Comparison of ENCODE assay signal across 40 cellular contexts in genomic region chr3:115779011-115779410, GRCh38.
"Had no signal": no experiment of that assay in that cellular context is flagged by ENCODE, and none has a peak within 500 bp of the region (broad histone marks: within the 10 kb centered on the region; RNA-seq: fewer than 3 reads in every experiment).

No MANE protein-coding gene starts in this region.

- H3K4me1 Mint-ChIP-seq: activated T-helper 17 cell treated with anti-CD3 and anti-CD28 coated beads, Interleukin-2, amount 50 U/mL, for 72 hours had no signal

- H3K4me1 ChIP-seq: adrenal gland, ascending aorta, breast epithelium had no signal

- DNase-seq: activated effector memory CD4-positive, alpha-beta T cell treated with anti-CD3 and anti-CD28 coated beads, Interleukin-2, amount 50 U/mL, for 16 hours; activated effector memory CD4-positive, alpha-beta T cell treated with Interleukin-2 at 50 U/mL for 16 hours; activated gamma-delta T cell; activated gamma-delta T cell treated with Interleukin-2 at 50 U/mL for 16 hours; activated naive CD4-positive, alpha-beta T cell; activated naive CD4-positive, alpha-beta T cell treated with anti-CD3 and anti-CD28 coated beads for 36 hours; activated naive CD4-positive, alpha-beta T cell treated with anti-CD3 and anti-CD28 coated beads, Interleukin-2, amount 10 ng/mL, durations not matched to agents 7 days and 5 days; activated naive CD4-positive, alpha-beta T cell treated with anti-CD3 and anti-CD28 coated beads, Interleukin-2, amount 50 U/mL, for 16 hours; activated naive CD4-positive, alpha-beta T cell treated with Interleukin-2 at 50 U/mL for 16 hours; activated naive CD8-positive, alpha-beta T cell treated with anti-CD3 and anti-CD28 coated beads for 36 hours; activated naive CD8-positive, alpha-beta T cell treated with anti-CD3 and anti-CD28 coated beads, Interleukin-2, amount 10 ng/mL, durations not matched to agents 7 days and 5 days; activated naive CD8-positive, alpha-beta T cell treated with anti-CD3 and anti-CD28 coated beads, Interleukin-2, amount 50 U/mL, for 24 hours; activated T-cell treated with anti-CD3 and anti-CD28 coated beads, Interleukin-2, amount 50 U/mL, for 1 hour; activated T-cell treated with anti-CD3 and anti-CD28 coated beads, Interleukin-2, amount 50 U/mL, for 24 hours; activated T-cell treated with anti-CD3 and anti-CD28 coated beads, Interleukin-2, amount 50 U/mL, for 4 hours; activated T-cell treated with anti-CD3 and anti-CD28 coated beads, Interleukin-2, amount 50 U/mL, for 48 hours; activated T-cell treated with anti-CD3 and anti-CD28 coated beads, Interleukin-2, amount 50 U/mL, for 72 hours; adrenal gland; amniotic stem cell; amygdala; anterior cingulate cortex; aorta; body of pancreas; brain microvascular endothelial cell; caudate nucleus; central memory CD4-positive, alpha-beta T cell; cerebellar nuclear complex had no signal

- H3K27me3 ChIP-seq: adrenal gland, ascending aorta, body of pancreas, brain microvascular endothelial cell, breast epithelium, cardiac muscle cell had no signal

- H3K36me3 ChIP-seq: adrenal gland, ascending aorta, brain microvascular endothelial cell, breast epithelium, cardiac muscle cell had no signal

- H3K9me3 Mint-ChIP-seq: activated naive CD4-positive, alpha-beta T cell treated with anti-CD3 and anti-CD28 coated beads for 36 hours; activated naive CD4-positive, alpha-beta T cell treated with anti-CD3 and anti-CD28 coated beads, Interleukin-2, amount 10 ng/mL, durations not matched to agents 7 days and 5 days; activated naive CD4-positive, alpha-beta T cell treated with anti-CD3 and anti-CD28 coated beads, Interleukin-2, amount 50 U/mL, for 24 hours; activated naive CD4-positive, alpha-beta T cell treated with anti-CD3 and anti-CD28 coated beads, Interleukin-2, amount 50 U/mL, for 72 hours; activated naive CD8-positive, alpha-beta T cell treated with anti-CD3 and anti-CD28 coated beads for 36 hours; activated naive CD8-positive, alpha-beta T cell treated with anti-CD3 and anti-CD28 coated beads, Interleukin-2, amount 10 ng/mL, durations not matched to agents 7 days and 5 days; activated naive CD8-positive, alpha-beta T cell treated with anti-CD3 and anti-CD28 coated beads, Interleukin-2, amount 50 U/mL, for 24 hours; activated T-cell treated with anti-CD3 and anti-CD28 coated beads, Interleukin-2, amount 50 U/mL, for 24 hours; activated T-cell treated with anti-CD3 and anti-CD28 coated beads, Interleukin-2, amount 50 U/mL, for 4 hours; activated T-cell treated with anti-CD3 and anti-CD28 coated beads, Interleukin-2, amount 50 U/mL, for 72 hours; activated T-helper 1 cell treated with anti-CD3 and anti-CD28 coated beads, Interleukin-12 subunit alpha, Interleukin-12 subunit beta, Interleukin-2, Interleukin-4 antibody, amounts not matched to agents 30 ng/mL and 10 ng/mL and 1 ng/mL, durations not matched to agents 14 hours and 24 hours and 36 hours; activated T-helper 17 cell treated with anti-CD3 and anti-CD28 coated beads, Interleukin-2, amount 50 U/mL, for 72 hours; activated T-helper 2 cell treated with anti-CD3 and anti-CD28 coated beads, Interferon-gamma antibody, Interleukin-2, Interleukin-4, amounts not matched to agents 10 μg/mL and 5 μg/mL and 100 μg/mL, durations not matched to agents 14 hours and 24 hours and 36 hours; brain; central memory CD8-positive, alpha-beta T cell had no signal

- H3K27ac Mint-ChIP-seq: activated naive CD4-positive, alpha-beta T cell treated with anti-CD3 and anti-CD28 coated beads for 36 hours; activated naive CD4-positive, alpha-beta T cell treated with anti-CD3 and anti-CD28 coated beads, Interleukin-2, amount 10 ng/mL, durations not matched to agents 7 days and 5 days; activated naive CD4-positive, alpha-beta T cell treated with anti-CD3 and anti-CD28 coated beads, Interleukin-2, amount 50 U/mL, for 24 hours; activated naive CD4-positive, alpha-beta T cell treated with anti-CD3 and anti-CD28 coated beads, Interleukin-2, amount 50 U/mL, for 72 hours; activated naive CD8-positive, alpha-beta T cell; activated naive CD8-positive, alpha-beta T cell treated with anti-CD3 and anti-CD28 coated beads for 36 hours; activated naive CD8-positive, alpha-beta T cell treated with anti-CD3 and anti-CD28 coated beads, Interleukin-2, amount 10 ng/mL, durations not matched to agents 7 days and 5 days; activated naive CD8-positive, alpha-beta T cell treated with anti-CD3 and anti-CD28 coated beads, Interleukin-2, amount 50 U/mL, for 24 hours; activated T-cell treated with anti-CD3 and anti-CD28 coated beads, Interleukin-2, amount 50 U/mL, for 24 hours; activated T-cell treated with anti-CD3 and anti-CD28 coated beads, Interleukin-2, amount 50 U/mL, for 72 hours; activated T-helper 1 cell treated with anti-CD3 and anti-CD28 coated beads, Interleukin-12 subunit alpha, Interleukin-12 subunit beta, Interleukin-2, Interleukin-4 antibody, amounts not matched to agents 30 ng/mL and 10 ng/mL and 1 ng/mL, durations not matched to agents 14 hours and 24 hours and 36 hours; activated T-helper 17 cell treated with anti-CD3 and anti-CD28 coated beads, Interleukin-2, amount 50 U/mL, for 72 hours; activated T-helper 2 cell treated with anti-CD3 and anti-CD28 coated beads, Interferon-gamma antibody, Interleukin-2, Interleukin-4, amounts not matched to agents 10 μg/mL and 5 μg/mL and 100 μg/mL, durations not matched to agents 14 hours and 24 hours and 36 hours; brain had no signal

- H3K4me3 ChIP-seq: adrenal gland, ascending aorta, body of pancreas, breast epithelium, cardiac muscle cell had no signal

- H3K27me3 Mint-ChIP-seq: activated naive CD4-positive, alpha-beta T cell treated with anti-CD3 and anti-CD28 coated beads, Interleukin-2, amount 50 U/mL, for 24 hours; activated naive CD8-positive, alpha-beta T cell treated with anti-CD3 and anti-CD28 coated beads for 36 hours; activated T-helper 17 cell treated with anti-CD3 and anti-CD28 coated beads, Interleukin-2, amount 50 U/mL, for 72 hours; brain; central memory CD8-positive, alpha-beta T cell had no signal

- ATAC-seq: activated naive CD4-positive, alpha-beta T cell treated with anti-CD3 and anti-CD28 coated beads, Interleukin-2, amount 50 U/mL, for 72 hours; activated naive CD8-positive, alpha-beta T cell treated with anti-CD3 and anti-CD28 coated beads, Interleukin-2, amount 50 U/mL, for 24 hours; activated T-cell treated with anti-CD3 and anti-CD28 coated beads, Interleukin-2, amount 50 U/mL, for 4 hours; activated T-cell treated with anti-CD3 and anti-CD28 coated beads, Interleukin-2, amount 50 U/mL, for 72 hours; activated T-helper 17 cell treated with anti-CD3 and anti-CD28 coated beads, Interleukin-2, amount 50 U/mL, for 72 hours; body of pancreas had no signal

- H3K36me3 Mint-ChIP-seq: activated naive CD4-positive, alpha-beta T cell treated with anti-CD3 and anti-CD28 coated beads, Interleukin-2, amount 10 ng/mL, durations not matched to agents 7 days and 5 days; activated naive CD4-positive, alpha-beta T cell treated with anti-CD3 and anti-CD28 coated beads, Interleukin-2, amount 50 U/mL, for 24 hours; activated naive CD4-positive, alpha-beta T cell treated with anti-CD3 and anti-CD28 coated beads, Interleukin-2, amount 50 U/mL, for 72 hours; activated naive CD8-positive, alpha-beta T cell; activated naive CD8-positive, alpha-beta T cell treated with anti-CD3 and anti-CD28 coated beads for 36 hours; activated naive CD8-positive, alpha-beta T cell treated with anti-CD3 and anti-CD28 coated beads, Interleukin-2, amount 10 ng/mL, durations not matched to agents 7 days and 5 days; brain had no signal

- H3K27ac ChIP-seq: adrenal gland, ascending aorta, body of pancreas, brain microvascular endothelial cell, breast epithelium, cardiac muscle cell had no signal

- H3K4me3 Mint-ChIP-seq: activated naive CD4-positive, alpha-beta T cell treated with anti-CD3 and anti-CD28 coated beads for 36 hours; activated naive CD4-positive, alpha-beta T cell treated with anti-CD3 and anti-CD28 coated beads, Interleukin-2, amount 10 ng/mL, durations not matched to agents 7 days and 5 days; activated naive CD4-positive, alpha-beta T cell treated with anti-CD3 and anti-CD28 coated beads, Interleukin-2, amount 50 U/mL, for 24 hours; activated naive CD8-positive, alpha-beta T cell; activated naive CD8-positive, alpha-beta T cell treated with anti-CD3 and anti-CD28 coated beads for 36 hours; activated naive CD8-positive, alpha-beta T cell treated with anti-CD3 and anti-CD28 coated beads, Interleukin-2, amount 10 ng/mL, durations not matched to agents 7 days and 5 days; activated naive CD8-positive, alpha-beta T cell treated with anti-CD3 and anti-CD28 coated beads, Interleukin-2, amount 50 U/mL, for 24 hours; activated T-cell treated with anti-CD3 and anti-CD28 coated beads, Interleukin-2, amount 50 U/mL, for 24 hours; activated T-cell treated with anti-CD3 and anti-CD28 coated beads, Interleukin-2, amount 50 U/mL, for 4 hours; activated T-cell treated with anti-CD3 and anti-CD28 coated beads, Interleukin-2, amount 50 U/mL, for 72 hours; activated T-helper 1 cell treated with anti-CD3 and anti-CD28 coated beads, Interleukin-12 subunit alpha, Interleukin-12 subunit beta, Interleukin-2, Interleukin-4 antibody, amounts not matched to agents 30 ng/mL and 10 ng/mL and 1 ng/mL, durations not matched to agents 14 hours and 24 hours and 36 hours; activated T-helper 17 cell treated with anti-CD3 and anti-CD28 coated beads, Interleukin-2, amount 50 U/mL, for 72 hours; brain; central memory CD8-positive, alpha-beta T cell had no signal

- H3K9me3 ChIP-seq: adrenal gland, ascending aorta, body of pancreas, breast epithelium had no signal

- FAIRE-seq: astrocyte, bronchial epithelial cell had no signal
